Comparison of ENCODE assay signal across 5 cellular contexts in the genomic region with DNA sequence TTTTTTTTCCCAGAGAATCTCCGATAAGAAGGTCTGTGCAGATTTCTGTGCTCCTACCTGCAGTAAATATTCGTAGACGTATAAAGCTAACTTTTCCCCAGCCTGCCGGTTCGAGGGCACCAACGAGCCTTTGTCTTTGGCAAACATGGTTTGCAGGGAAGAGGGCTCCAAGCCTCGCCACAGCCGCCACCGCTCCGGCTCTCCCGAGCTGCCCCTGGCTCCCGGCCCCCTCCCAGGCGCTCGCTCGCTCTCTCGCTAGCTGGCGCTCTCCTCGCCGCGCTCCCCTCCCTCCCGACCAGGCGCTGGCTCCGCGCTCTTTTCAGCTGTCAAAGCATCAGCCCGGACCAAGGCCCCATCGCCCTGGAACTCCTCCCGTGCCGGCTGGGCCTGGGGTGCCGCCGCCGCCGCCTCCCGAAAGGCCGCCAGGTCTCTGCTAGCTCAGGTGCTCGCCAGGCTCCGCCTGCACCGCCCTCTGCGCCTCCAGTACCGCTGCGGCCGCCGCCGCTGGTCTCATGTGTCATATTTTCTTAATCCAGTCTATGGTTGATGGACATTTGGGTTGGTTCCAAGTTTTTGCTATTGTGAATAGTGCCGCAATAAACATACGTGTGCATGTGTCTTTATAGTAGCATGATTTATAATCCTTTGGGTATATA. TPM values are rescaled to one million over a fixed set of nuclear protein-coding genes. Genes with fewer than 3 reads are reported as not detected.
"Had no signal": no experiment of that assay in that cellular context is flagged by ENCODE, and none has a peak within 500 bp of the region (broad histone marks: within the 10 kb centered on the region; RNA-seq: fewer than 3 reads in every experiment).

No MANE protein-coding gene starts in this region.

RNA-seq across cellular contexts. Expression of gene OR11H12, which starts 45.3 kb away (rescaled TPM):
- total RNA-seq: HepG2, HT-29, HT1080, IMR-90 had no signal
- polyA plus RNA-seq: HepG2, IgD-negative memory B cell, IMR-90 had no signal
